Comparison of ENCODE assay signal across 8 cellular contexts in genomic region chr12:96400631-96401060, GRCh38. TPM values are rescaled to one million over a fixed set of nuclear protein-coding genes. Genes with fewer than 3 reads are reported as not detected.
DNase-seq lines count a peak whose midpoint lies in the region; ATAC-seq, FAIRE-seq and TF ChIP-seq lines count a peak whose summit lies in the region.

No MANE protein-coding gene starts in this region.

- H3K4me1 ChIP-seq in K562 (replicated peaks in 1 of 2; ENCODE audit: control insufficient read depth in 2 of 2, insufficient read depth in 2 of 2, low read length in 2 of 2), result peaks cover 10% of the 10 kb centered on the region in 2 experiments; a peak in 3 of 5 replicates

- no peaks in the 10 kb centered on the region for H3K27me3 ChIP-seq in K562 (ENCODE audit: control insufficient read depth in 2 of 2, insufficient read depth in 2 of 2, low read length in 2 of 2)

- H3K27ac Mint-ChIP-seq in stimulated activated memory B cell treated with anti-CD40 and anti-IgM and Interleukin-4, amounts not matched to agents 10 μg/mL and 1 μg/mL and 100 μg/mL, for 72 hours, result peak overlapping the region; percentile 80

- intact Hi-C loops in K562 (cut with micrococcal nuclease), result loop anchor here (2.0 to 5.0 kb wide), 4 partner anchors 87 to 338 kb away; partner anchors contain the start of gene CFAP54

- no peak for TF ChIP-seq RAD21 in K562 (CRISPR knock-in tag; conservative IDR thresholded peaks at IDR 0.05 in 1 of 2, IDR thresholded peaks at IDR 0.05 in 1 of 2)

- CTCF ChIA-PET in K562 (lab: Yijun Ruan, JAX; ENCODE audit: low intra/inter-chr PET ratio), result interaction anchor here (0.8 to 1.2 kb wide), 2 partner anchors 97 to 115 kb away, joined by 4 to 5 read pairs; no protein-coding TSS in a partner anchor

- 1% methylated on average over 7 of the region's 19 CpGs for WGBS in K562 (ENCODE audit: insufficient coverage, low coverage, missing lambda C conversion rate)

- H3K4me1 Mint-ChIP-seq in stimulated activated memory B cell treated with anti-CD40 and anti-IgM and Interleukin-4, amounts not matched to agents 10 μg/mL and 1 μg/mL and 100 μg/mL, for 72 hours, result peaks cover 51% of the 10 kb centered on the region

- H3K9me3 ChIP-seq in K562 (replicated peaks; ENCODE audit: control insufficient read depth, insufficient read depth, low read depth, low read length), result no peaks in the 10 kb centered on the region

- H3K27me3 Mint-ChIP-seq in stimulated activated memory B cell treated with anti-CD40 and anti-IgM and Interleukin-4, amounts not matched to agents 10 μg/mL and 1 μg/mL and 100 μg/mL, for 72 hours, result no peaks in the 10 kb centered on the region

- peak overlapping the region; percentile 73 to 90 for H3K9ac ChIP-seq in K562 (ENCODE audit: insufficient read depth in 1 of 2, low read depth in 2 of 2, low read length in 2 of 2)

- H2AFZ ChIP-seq in K562 (ENCODE audit: low read depth, low read length), result peak overlapping the region; percentile 98

- H3K79me2 ChIP-seq in K562 (ENCODE audit: control insufficient read depth, insufficient read depth, low read length), result peaks cover 46% of the 10 kb centered on the region

- peak overlapping the region; percentile 90 for H3K4me3 ChIP-seq in K562

- H3K9me1 ChIP-seq in K562 (ENCODE audit: control insufficient read depth, insufficient read depth, low read length), result no peaks in the 10 kb centered on the region

- in situ Hi-C loops in K562 (cut with MboI), result no loop called here

- DNase-seq in DMS79 treated with DMSO at 0.1 percent for 48 hours (lab: John Stamatoyannopoulos, UW), result peak; percentile 44
- DNase-seq in DMS79 (lab: John Stamatoyannopoulos, UW), result no peak
- peak; percentile 18 for DNase-seq in H4 (ENCODE audit: low spot score)
- DNase-seq in NAMALWA (ENCODE audit: low spot score), result peak; percentile 66
- no peak for DNase-seq in K562 (ENCODE audit: extremely low read depth in 1 of 4, low spot score in 3 of 4)
- DNase-seq in iris pigment epithelial cell (ENCODE audit: low read depth), result peak; percentile 24
- no peak for DNase-seq in H54 (ENCODE audit: insufficient read length, low spot score)

- H3K4me3 Mint-ChIP-seq in stimulated activated memory B cell treated with anti-CD40 and anti-IgM and Interleukin-4, amounts not matched to agents 10 μg/mL and 1 μg/mL and 100 μg/mL, for 72 hours, result peak overlapping the region; percentile 93

- ATAC-seq in K562, result peak; percentile 4
- ATAC-seq in stimulated activated memory B cell treated with anti-CD40 and anti-IgM and Interleukin-4, amounts not matched to agents 10 μg/mL and 1 μg/mL and 100 μg/mL, for 72 hours, result peak; percentile 17

- no peak for TF ChIP-seq CTCF in K562 (IDR thresholded peaks at IDR 0.05 in 2 of 3, conservative IDR thresholded peaks at IDR 0.05 in 1 of 3; ENCODE audit: insufficient read depth in 2 of 3, low read depth in 1 of 3, low read length in 3 of 3)

- H3K9me3 Mint-ChIP-seq in stimulated activated memory B cell treated with anti-CD40 and anti-IgM and Interleukin-4, amounts not matched to agents 10 μg/mL and 1 μg/mL and 100 μg/mL, for 72 hours, result no peaks in the 10 kb centered on the region

- peak overlapping the region; percentile 90 for H3K4me2 ChIP-seq in K562 (ENCODE audit: insufficient read depth, low read length)

- H3K36me3 ChIP-seq in K562 (ENCODE audit: control insufficient read depth, insufficient read depth, low read length), result no peaks in the 10 kb centered on the region

- FAIRE-seq in K562 (lab: Jason Lieb, UNC) (no peak), H54 (lab: Jason Lieb, UNC) (no peak)

- 0 out of 2 replicates have a peak, but pooled peaks have one; percentile 33 for TF ChIP-seq POLR2A in K562 (conservative IDR thresholded peaks at IDR 0.05)
- TF ChIP-seq POLR2A in H54 (IDR thresholded peaks at IDR 0.05; ENCODE audit: low read depth, low read length), result no peak

- TF ChIP-seq EP300 in K562 (IDR thresholded peaks at IDR 0.05; ENCODE audit: low read length), result no peak

- H3K36me3 Mint-ChIP-seq in stimulated activated memory B cell treated with anti-CD40 and anti-IgM and Interleukin-4, amounts not matched to agents 10 μg/mL and 1 μg/mL and 100 μg/mL, for 72 hours, result no peaks in the 10 kb centered on the region

- H4K20me1 ChIP-seq in K562 (replicated peaks; ENCODE audit: control insufficient read depth, insufficient read depth, low read length), result peaks cover 7% of the 10 kb centered on the region

- no TSS peak for BruUV-seq in K562 (replicated peaks; lab: Mats Ljungman, UMichigan)

- H3K27ac ChIP-seq in K562 (ENCODE audit: extremely low read depth, low read depth, low read length), result peak overlapping the region; percentile 87

- POLR2A ChIA-PET in K562 (lab: Yijun Ruan, JAX), result interaction anchor here (0.6 to 4.1 kb wide), 7 partner anchors 12 to 136 kb away, joined by 3 to 20 read pairs (median 3); no protein-coding TSS in a partner anchor

TF ChIP-seq in K562, 482 proteins besides CTCF, POLR2A, EP300 and RAD21 (continues in another document):
- TF ChIP-seq, protein P1, sequence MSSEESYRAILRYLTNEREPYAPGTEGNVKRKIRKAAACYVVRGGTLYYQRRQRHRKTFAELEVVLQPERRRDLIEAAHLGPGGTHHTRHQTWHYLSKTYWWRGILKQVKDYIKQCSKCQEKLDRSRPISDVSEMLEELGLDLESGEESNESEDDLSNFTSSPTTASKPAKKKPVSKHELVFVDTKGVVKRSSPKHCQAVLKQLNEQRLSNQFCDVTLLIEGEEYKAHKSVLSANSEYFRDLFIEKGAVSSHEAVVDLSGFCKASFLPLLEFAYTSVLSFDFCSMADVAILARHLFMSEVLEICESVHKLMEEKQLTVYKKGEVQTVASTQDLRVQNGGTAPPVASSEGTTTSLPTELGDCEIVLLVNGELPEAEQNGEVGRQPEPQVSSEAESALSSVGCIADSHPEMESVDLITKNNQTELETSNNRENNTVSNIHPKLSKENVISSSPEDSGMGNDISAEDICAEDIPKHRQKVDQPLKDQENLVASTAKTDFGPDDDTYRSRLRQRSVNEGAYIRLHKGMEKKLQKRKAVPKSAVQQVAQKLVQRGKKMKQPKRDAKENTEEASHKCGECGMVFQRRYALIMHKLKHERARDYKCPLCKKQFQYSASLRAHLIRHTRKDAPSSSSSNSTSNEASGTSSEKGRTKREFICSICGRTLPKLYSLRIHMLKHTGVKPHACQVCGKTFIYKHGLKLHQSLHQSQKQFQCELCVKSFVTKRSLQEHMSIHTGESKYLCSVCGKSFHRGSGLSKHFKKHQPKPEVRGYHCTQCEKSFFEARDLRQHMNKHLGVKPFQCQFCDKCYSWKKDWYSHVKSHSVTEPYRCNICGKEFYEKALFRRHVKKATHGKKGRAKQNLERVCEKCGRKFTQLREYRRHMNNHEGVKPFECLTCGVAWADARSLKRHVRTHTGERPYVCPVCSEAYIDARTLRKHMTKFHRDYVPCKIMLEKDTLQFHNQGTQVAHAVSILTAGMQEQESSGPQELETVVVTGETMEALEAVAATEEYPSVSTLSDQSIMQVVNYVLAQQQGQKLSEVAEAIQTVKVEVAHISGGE (CRISPR knock-in tag; IDR thresholded peaks at IDR 0.05), result peak in 1 of 3 experiments; percentile 71; a peak in 1 of 6 replicates
- TF ChIP-seq PREB (CRISPR knock-in tag; IDR thresholded peaks at IDR 0.05) (no peak), ZNF695 (CRISPR knock-in tag; IDR thresholded peaks at IDR 0.05) (no peak), KAT8 (IDR thresholded peaks at IDR 0.05; ENCODE audit: low read depth) (no peak)

RNA-seq across cellular contexts. Expression of gene CDK17, which starts 0.4 kb away (rescaled TPM):
- total RNA-seq in H4 (2014; rRNA removed; shearing (Covaris generic)), result 25.4 and 26.9 TPM in 2 replicates
- 65.9 and 172 TPM in 2 replicates for total RNA-seq in K562 (2011; cell fraction: chromatin; rRNA removed; ENCODE audit: low replicate concordance)
- 32.7 and 54.6 TPM in 2 replicates for total RNA-seq in K562 (2011; cell fraction: nucleolus; rRNA removed)
- total RNA-seq in K562 (2011; cell fraction: nucleoplasm; rRNA removed), result 69.6 and 109 TPM in 2 replicates
- total RNA-seq in K562 (2014; rRNA removed) (16.8 and 17.5 TPM in 2 replicates), K562 (2014; rRNA removed; fragmentation: Illumina TruSeq; extraction: Trizol) (33.0 and 40.7 TPM in 2 replicates), K562 (2015; rRNA removed; fragmentation: Illumina TruSeq; extraction: Trizol) (32.5 and 39.3 TPM in 2 replicates), K562 (2021) (21.1 and 24.6 TPM in 2 replicates)
- polyA plus RNA-seq in K562 (2011; rRNA removed) (18.6 and 21.6 TPM in 2 replicates), K562 (2014; fragmentation: Illumina TruSeq; extraction: Trizol) (27.8 and 35.1 TPM in 2 replicates), K562 (2014; fragmentation: Nextera tagmentation; extraction: Ambion mirVana) (1 to 10 TPM; 4.8 to 5.4 TPM), K562 (2014; rRNA removed) (12.9 and 13.9 TPM in 2 replicates)
- polyA plus RNA-seq in K562 (2011; cell fraction: cytosol; rRNA removed), result 5.4 and 12.0 TPM in 2 replicates
- polyA plus RNA-seq in K562 (2011; cell fraction: nucleus; rRNA removed), result 18.3 and 30.3 TPM in 2 replicates
- polyA plus RNA-seq in K562 (2012), result 13.1 and 14.2 TPM in 2 replicates
- 80.0 and 84.5 TPM in 2 replicates for polyA minus RNA-seq in K562 (2011; rRNA and poly(A)+ RNA removed)
- polyA minus RNA-seq in K562 (2011; cell fraction: cytosol; rRNA and poly(A)+ RNA removed), result 20.4 and 29.0 TPM in 2 replicates
- polyA minus RNA-seq in K562 (2011; cell fraction: nucleus; rRNA and poly(A)+ RNA removed), result 45.0 and 95.5 TPM in 2 replicates

Comparison
In these comparisons a context has a peak if more than half of its experiments do, and no peak if none do; other contexts are left out.
1. DNase-seq: peak in DMS79 treated with DMSO at 0.1 percent for 48 hours (single experiment), H4 (single experiment), NAMALWA (single experiment) and iris pigment epithelial cell (single experiment); none in DMS79 (single experiment), K562 (0 of 4) and H54 (single experiment).